ENCODE assay signal across 10 cellular contexts in genomic region chr11:102267602-102268001, GRCh38. TPM values are rescaled to one million over a fixed set of nuclear protein-coding genes. Genes with fewer than 3 reads are reported as not detected.
DNase-seq lines count a peak whose midpoint lies in the region; ATAC-seq and TF ChIP-seq lines count a peak whose summit lies in the region.
"Had no signal": no experiment of that assay in that cellular context is flagged by ENCODE, and none has a peak within 500 bp of the region (broad histone marks: within the 10 kb centered on the region; RNA-seq: fewer than 3 reads in every experiment).

No MANE protein-coding gene starts in this region.

- no peak for TF ChIP-seq CTCF in left ventricle myocardium inferior (IDR thresholded peaks at IDR 0.05; ENCODE audit: borderline replicate concordance)
- TF ChIP-seq CTCF in brain microvascular endothelial cell (IDR thresholded peaks at IDR 0.05; ENCODE audit: low read depth, low read length, missing control alignments), result no peak

- H3K4me3 Mint-ChIP-seq in memory B cell, result peak overlapping the region; percentile 63

- H3K36me3 ChIP-seq in left ventricle myocardium inferior, result no peaks in the 10 kb centered on the region
- no peaks in the 10 kb centered on the region for H3K36me3 ChIP-seq in brain microvascular endothelial cell (replicated peaks)
- no peaks in the 10 kb centered on the region for H3K36me3 ChIP-seq in aorta (ENCODE audit: control insufficient read depth in 1 of 2, insufficient read depth in 2 of 2, low read length in 1 of 2)

- in situ Hi-C loops in brain microvascular endothelial cell (cut with HindIII; ENCODE audit: low pct_ligation_motif_present, low sequenced_read_pairs), result no loop called here

- H3K4me1 ChIP-seq in left ventricle myocardium inferior (peaks cover 13% of the 10 kb centered on the region), aorta (ENCODE audit: control insufficient read depth in 1 of 2, insufficient read depth in 2 of 2, low read length in 2 of 2) (peaks cover 0 to 3% of the 10 kb centered on the region in 2 donors)

- H3K27me3 ChIP-seq in left ventricle myocardium inferior (ENCODE audit: low read depth), result peaks cover 16% of the 10 kb centered on the region
- H3K27me3 ChIP-seq in brain microvascular endothelial cell (replicated peaks), result no peaks in the 10 kb centered on the region
- no peaks in the 10 kb centered on the region for H3K27me3 ChIP-seq in aorta (ENCODE audit: control insufficient read depth in 1 of 2, insufficient read depth in 2 of 2, low read length in 1 of 2)

- no peak for ATAC-seq in Right ventricle myocardium superior (ENCODE audit: poor library complexity)
- no peak for ATAC-seq in memory B cell (ENCODE audit: low read depth)
- ATAC-seq in aorta (ENCODE audit: low FRiP score), result peak; percentile 37

- H3K27me3 Mint-ChIP-seq in memory B cell, result peaks cover 9% of the 10 kb centered on the region

- no peaks in the 10 kb centered on the region for H3K9me3 ChIP-seq in left ventricle myocardium inferior (replicated peaks)
- no peaks in the 10 kb centered on the region for H3K9me3 ChIP-seq in aorta (ENCODE audit: control insufficient read depth, low read length)

- DNase-seq in left ventricle myocardium inferior, result no peak
- no peak for DNase-seq in Right ventricle myocardium superior
- peak; percentile 39 for DNase-seq in brain microvascular endothelial cell
- no peak for DNase-seq in memory B cell (ENCODE audit: low spot score in 2 of 2)
- no peak for DNase-seq in aorta
- DNase-seq in GM19238 (ENCODE audit: insufficient read length, low spot score), result no peak
- no peak for DNase-seq in germinal center (ENCODE audit: low spot score)
- no peak for DNase-seq in GOT3 (lab: John Stamatoyannopoulos, UW)
- DNase-seq: mesendoderm had no signal

- WGBS in aorta, 2 donors, result 44 to 50% methylated on average over 5 of the region's 5 CpGs

- intact Hi-C loops in left ventricle myocardium inferior (cut with micrococcal nuclease), result no loop called here
- intact Hi-C loops in Right ventricle myocardium superior (cut with DNase I), result no loop called here
- intact Hi-C loops in aorta (cut with DNase I), result no loop called here

- H3K27ac ChIP-seq in left ventricle myocardium inferior (replicated peaks), result peak overlapping the region; percentile 45
- no peak overlapping the region for H3K27ac ChIP-seq in brain microvascular endothelial cell
- H3K27ac ChIP-seq in aorta (ENCODE audit: low read depth in 1 of 2, low read length in 2 of 2), result peak overlapping the region in 1 of 2 donors; percentile 76

- peaks cover 10% of the 10 kb centered on the region for H3K4me1 Mint-ChIP-seq in memory B cell

- H3K9me3 Mint-ChIP-seq in memory B cell, result no peaks in the 10 kb centered on the region

- H3K36me3 Mint-ChIP-seq in memory B cell, result no peaks in the 10 kb centered on the region

- H3K4me3 ChIP-seq in left ventricle myocardium inferior (no peak overlapping the region), brain microvascular endothelial cell (ENCODE audit: low read depth, low read length) (no peak overlapping the region), aorta (ENCODE audit: low read length in 2 of 2) (no peak overlapping the region)

- no peak overlapping the region for H3K27ac Mint-ChIP-seq in memory B cell
- H3K27ac Mint-ChIP-seq: CD14-positive monocyte had no signal

RNA-seq across cellular contexts. Expression of gene BIRC3, which starts 49.7 kb away (rescaled TPM):
- total RNA-seq in left ventricle myocardium inferior (8.1 TPM), Right ventricle myocardium superior (10.5 TPM), aorta (10 to 100 TPM; 13.7 to 19.3 TPM)
- polyA plus RNA-seq in aorta, result 10 to 100 TPM in 1 of 2 donors, 1 to 10 TPM in 1; 2.6 to 10.1 TPM
